18 cellular contexts compared by ENCODE assay signal in genomic region chr1:76955652-76956051, GRCh38.
"Had no signal": no experiment of that assay in that cellular context is flagged by ENCODE, and none has a peak within 500 bp of the region (broad histone marks: within the 10 kb centered on the region; RNA-seq: fewer than 3 reads in every experiment).

No MANE protein-coding gene starts in this region.

- H3K4me3 ChIP-seq: adrenal gland, sigmoid colon, tibial nerve, uterus had no signal

- H3K4me1 Mint-ChIP-seq: naive thymus-derived CD8-positive, alpha-beta T cell; stimulated activated naive B cell treated with anti-CD40 and anti-IgM and Interleukin-4, amounts not matched to agents 10 μg/mL and 1 μg/mL and 100 μg/mL, for 72 hours had no signal

- H3K27me3 Mint-ChIP-seq: dendritic cell treated with granulocyte-macrophage colony-stimulating factor and Interleukin-4, amounts not matched to agents 40 ng/mL and 50 ng/mL, for 4 days; naive thymus-derived CD8-positive, alpha-beta T cell had no signal

- H3K9me3 ChIP-seq: adrenal gland, neutrophil, sigmoid colon, tibial nerve, uterus had no signal

- DNase-seq: activated naive CD4-positive, alpha-beta T cell treated with anti-CD3 and anti-CD28 coated beads, Interleukin-2, amount 50 U/mL, for 16 hours; activated T-cell treated with anti-CD3 and anti-CD28 coated beads, Interleukin-2, amount 50 U/mL, for 1 hour; adrenal gland; cerebellar nuclear complex; effector memory CD4-positive, alpha-beta T cell; foreskin melanocyte; mesenchymal stem cell; naive thymus-derived CD8-positive, alpha-beta T cell; sigmoid colon; stimulated activated CD4-positive, alpha-beta T cell treated with anti-CD3 and anti-CD28 coated beads, Interleukin-12 subunit alpha, Interleukin-12 subunit beta, amount 100 ng/mL, for 4 hours; stimulated activated CD4-positive, alpha-beta T cell treated with anti-CD3 and anti-CD28 coated beads, Interleukin-2, amount 100 ng/mL, for 24 hours; stimulated activated naive B cell treated with anti-CD40 and anti-IgM and Interleukin-4, amounts not matched to agents 10 μg/mL and 1 μg/mL and 100 μg/mL, for 72 hours; uterus had no signal

- H3K9me3 Mint-ChIP-seq: dendritic cell treated with granulocyte-macrophage colony-stimulating factor and Interleukin-4, amounts not matched to agents 40 ng/mL and 50 ng/mL, for 4 days; naive thymus-derived CD8-positive, alpha-beta T cell; stimulated activated naive B cell treated with anti-CD40 and anti-IgM and Interleukin-4, amounts not matched to agents 10 μg/mL and 1 μg/mL and 100 μg/mL, for 72 hours had no signal

- ATAC-seq: activated CD4-positive, CD25-positive, alpha-beta regulatory T cell treated with anti-CD3 and anti-CD28 coated beads, Interleukin-2, amount 50 U/mL, for 24 hours; naive thymus-derived CD8-positive, alpha-beta T cell; stimulated activated naive B cell treated with anti-CD40 and anti-IgM and Interleukin-4, amounts not matched to agents 10 μg/mL and 1 μg/mL and 100 μg/mL, for 72 hours had no signal

- H3K27me3 ChIP-seq: adrenal gland, neutrophil, sigmoid colon, tibial nerve, uterus had no signal

- H3K4me1 ChIP-seq: adrenal gland, parathyroid adenoma, sigmoid colon, tibial nerve, uterus had no signal

- H3K27ac ChIP-seq: adrenal gland, neutrophil, parathyroid adenoma, sigmoid colon, tibial nerve, uterus had no signal

- H3K36me3 Mint-ChIP-seq: naive thymus-derived CD8-positive, alpha-beta T cell; stimulated activated naive B cell treated with anti-CD40 and anti-IgM and Interleukin-4, amounts not matched to agents 10 μg/mL and 1 μg/mL and 100 μg/mL, for 72 hours had no signal

- H3K27ac Mint-ChIP-seq: dendritic cell treated with granulocyte-macrophage colony-stimulating factor and Interleukin-4, amounts not matched to agents 40 ng/mL and 50 ng/mL, for 4 days; naive thymus-derived CD8-positive, alpha-beta T cell; stimulated activated naive B cell treated with anti-CD40 and anti-IgM and Interleukin-4, amounts not matched to agents 10 μg/mL and 1 μg/mL and 100 μg/mL, for 72 hours had no signal

- H3K4me3 Mint-ChIP-seq: dendritic cell treated with granulocyte-macrophage colony-stimulating factor and Interleukin-4, amounts not matched to agents 40 ng/mL and 50 ng/mL, for 4 days; naive thymus-derived CD8-positive, alpha-beta T cell; stimulated activated naive B cell treated with anti-CD40 and anti-IgM and Interleukin-4, amounts not matched to agents 10 μg/mL and 1 μg/mL and 100 μg/mL, for 72 hours had no signal

- H3K36me3 ChIP-seq: adrenal gland, neutrophil, sigmoid colon, tibial nerve, uterus had no signal
